ENCODE assay signal across 8 cellular contexts in genomic region chr9:113349434-113350337, GRCh38. TPM values are rescaled to one million over a fixed set of nuclear protein-coding genes. Genes with fewer than 3 reads are reported as not detected.
A peak's percentile ranks its signal among the peaks of the same experiment; 100 is the strongest.
DNase-seq lines count a peak whose midpoint lies in the region; ATAC-seq, FAIRE-seq and TF ChIP-seq lines count a peak whose summit lies in the region.

BSPRY (plus strand) TSS chr9:113349541; CDS start chr9:113349580, 39 bp downstream.

- H3K4me3 Mint-ChIP-seq in astrocyte (ENCODE audit: unreplicated experiment): peak within 1 kb of the TSS; percentile 64
- peak within 1 kb of the TSS; percentile 77 for H3K4me3 Mint-ChIP-seq in stimulated activated effector memory CD8-positive, alpha-beta T cell treated with anti-CD3 and anti-CD28 coated beads, Interleukin-12 subunit alpha, Interleukin-12 subunit beta, amount 100 ng/mL, for 72 hours

- no peaks in the 10 kb centered on the region for H3K9me1 ChIP-seq in keratinocyte (ENCODE audit: control insufficient read depth, extremely low read depth, insufficient read depth, low read length)

- FAIRE-seq in astrocyte (lab: Jason Lieb, UNC): no peak
- no peak for FAIRE-seq in keratinocyte (lab: Jason Lieb, UNC)

- H3K4me2 ChIP-seq in DND-41 (ENCODE audit: insufficient read depth, low read length): peak within 1 kb of the TSS; percentile 50
- peak within 1 kb of the TSS; percentile 76 for H3K4me2 ChIP-seq in astrocyte (ENCODE audit: low read length)
- peak within 1 kb of the TSS; percentile 64 for H3K4me2 ChIP-seq in keratinocyte (ENCODE audit: control insufficient read depth, extremely low read depth, insufficient read depth, low read depth, low read length)

- H3K36me3 ChIP-seq in DND-41 (ENCODE audit: insufficient read depth, low read length) (no peaks in the 10 kb centered on the region), NT2/D1 (ENCODE audit: insufficient read depth, insufficient read length, low read length) (no peaks in the 10 kb centered on the region), astrocyte (ENCODE audit: insufficient read depth, low read length) (no peaks in the 10 kb centered on the region), keratinocyte (ENCODE audit: control insufficient read depth in 2 of 2, extremely low read depth in 1 of 2, insufficient read depth in 2 of 2, low read length in 2 of 2) (no peaks in the 10 kb centered on the region)

- peaks cover 32% of the 10 kb centered on the region for H3K27me3 ChIP-seq in DND-41 (ENCODE audit: insufficient read depth, low read length, poor library complexity)
- peaks cover 44% of the 10 kb centered on the region for H3K27me3 ChIP-seq in NT2/D1 (ENCODE audit: insufficient read depth, insufficient read length)
- H3K27me3 ChIP-seq in astrocyte (ENCODE audit: insufficient read depth, low read length): peaks cover 59% of the 10 kb centered on the region
- H3K27me3 ChIP-seq in keratinocyte (ENCODE audit: control insufficient read depth, extremely low read depth, insufficient read depth, low read length): peaks cover 31% of the 10 kb centered on the region

- DNase-seq in DND-41 (peak; percentile 24), NT2/D1 (ENCODE audit: low read depth, low spot score) (no peak), astrocyte (ENCODE audit: low read depth) (no peak), keratinocyte (ENCODE audit: low read depth, low spot score) (no peak), cerebellar nuclear complex (lab: John Stamatoyannopoulos, UW) (no peak), mesenteric fat pad (ENCODE audit: low spot score) (no peak)
- DNase-seq in stimulated activated effector memory CD8-positive, alpha-beta T cell treated with anti-CD3 and anti-CD28 coated beads, Interleukin-12 subunit alpha, Interleukin-12 subunit beta, amount 100 ng/mL, for 72 hours (ENCODE audit: low spot score in 2 of 2): peak; percentile 27 to 66

- no peak for TF ChIP-seq CTCF in DND-41 (IDR thresholded peaks at IDR 0.05; ENCODE audit: borderline replicate concordance, extremely low read depth, low read length, poor library complexity, severe bottlenecking)
- TF ChIP-seq CTCF in astrocyte (IDR thresholded peaks at IDR 0.05; ENCODE audit: insufficient read depth, low read depth, low read length): no peak
- no peak for TF ChIP-seq CTCF in keratinocyte (optimal IDR thresholded peaks at IDR 0.05 in 1 of 3, IDR thresholded peaks at IDR 0.05 in 1 of 3, conservative IDR thresholded peaks at IDR 0.05 in 1 of 3; ENCODE audit: extremely low read depth in 1 of 3, insufficient read depth in 2 of 3, low read length in 3 of 3)

- H3K4me1 ChIP-seq in DND-41 (ENCODE audit: insufficient read depth, low read length) (peaks cover 5% of the 10 kb centered on the region; the same call in 1 of the 2 replicates), NT2/D1 (ENCODE audit: insufficient read depth, insufficient read length) (peaks cover 8% of the 10 kb centered on the region), astrocyte (ENCODE audit: insufficient read depth, low read length) (no peaks in the 10 kb centered on the region), keratinocyte (ENCODE audit: control insufficient read depth, extremely low read depth, insufficient read depth, low read length) (peaks cover 9% of the 10 kb centered on the region)

- dilution Hi-C loops in keratinocyte (cut with MboI; ENCODE audit: extremely low pct_ligation_motif_present, low sequenced_read_pairs): loop anchor here (10.0 kb wide), 1 partner anchor 55 kb away; the partner anchor contains the start of gene ALAD

- H3K4me3 ChIP-seq in DND-41 (ENCODE audit: low read depth in 1 of 2, low read length in 2 of 2): no peak within 1 kb of the TSS
- H3K4me3 ChIP-seq in NT2/D1 (ENCODE audit: insufficient read length, low read depth): peak within 1 kb of the TSS; percentile 60
- H3K4me3 ChIP-seq in astrocyte (ENCODE audit: insufficient read depth, low read depth, low read length): peak within 1 kb of the TSS; percentile 33
- peak within 1 kb of the TSS; percentile 27 to 53 (median 44) for H3K4me3 ChIP-seq in keratinocyte (ENCODE audit: control insufficient read depth in 2 of 3, extremely low read depth in 1 of 3, insufficient read depth in 2 of 3, low read depth in 1 of 3, low read length in 3 of 3)

- no peaks in the 10 kb centered on the region for H3K79me2 ChIP-seq in DND-41 (ENCODE audit: insufficient read depth, low read length)
- no peaks in the 10 kb centered on the region for H3K79me2 ChIP-seq in astrocyte (ENCODE audit: insufficient read depth, low read length)
- no peaks in the 10 kb centered on the region for H3K79me2 ChIP-seq in keratinocyte (ENCODE audit: control insufficient read depth, insufficient read depth, low read length)

- H2AFZ ChIP-seq in DND-41 (ENCODE audit: low read depth, low read length) (no peak within 1 kb of the TSS), astrocyte (ENCODE audit: low read depth, low read length) (peak within 1 kb of the TSS; percentile 34), keratinocyte (ENCODE audit: control insufficient read depth, low read length) (no peak within 1 kb of the TSS)

- H3K9me3 Mint-ChIP-seq in astrocyte (ENCODE audit: unreplicated experiment): no peaks in the 10 kb centered on the region
- H3K9me3 Mint-ChIP-seq in stimulated activated effector memory CD8-positive, alpha-beta T cell treated with anti-CD3 and anti-CD28 coated beads, Interleukin-12 subunit alpha, Interleukin-12 subunit beta, amount 100 ng/mL, for 72 hours: no peaks in the 10 kb centered on the region

- H3K27ac Mint-ChIP-seq in astrocyte (ENCODE audit: unreplicated experiment): no peak within 1 kb of the TSS
- peak within 1 kb of the TSS; percentile 0 for H3K27ac Mint-ChIP-seq in stimulated activated effector memory CD8-positive, alpha-beta T cell treated with anti-CD3 and anti-CD28 coated beads, Interleukin-12 subunit alpha, Interleukin-12 subunit beta, amount 100 ng/mL, for 72 hours

- H4K20me1 ChIP-seq in DND-41 (ENCODE audit: insufficient read depth, low read length): no peaks in the 10 kb centered on the region
- H4K20me1 ChIP-seq in astrocyte (ENCODE audit: insufficient read depth, low read length): no peaks in the 10 kb centered on the region
- no peaks in the 10 kb centered on the region for H4K20me1 ChIP-seq in keratinocyte (ENCODE audit: control insufficient read depth, extremely low read depth, insufficient read depth, low read length)

- H3K9ac ChIP-seq in DND-41 (ENCODE audit: low read depth, low read length) (no peak within 1 kb of the TSS), NT2/D1 (ENCODE audit: insufficient read length, low read depth) (peak within 1 kb of the TSS; percentile 51), astrocyte (ENCODE audit: low read length) (no peak within 1 kb of the TSS), keratinocyte (ENCODE audit: control insufficient read depth, extremely low read depth, insufficient read depth, low read length) (no peak within 1 kb of the TSS)

- H3K27ac ChIP-seq in DND-41 (ENCODE audit: low read length) (no peak within 1 kb of the TSS), astrocyte (ENCODE audit: low read depth, low read length) (no peak within 1 kb of the TSS), keratinocyte (ENCODE audit: control insufficient read depth, insufficient read depth, low read length) (no peak within 1 kb of the TSS)

- H3K4me1 Mint-ChIP-seq in astrocyte (ENCODE audit: low read depth, unreplicated experiment): no peaks in the 10 kb centered on the region
- peaks cover 33% of the 10 kb centered on the region for H3K4me1 Mint-ChIP-seq in stimulated activated effector memory CD8-positive, alpha-beta T cell treated with anti-CD3 and anti-CD28 coated beads, Interleukin-12 subunit alpha, Interleukin-12 subunit beta, amount 100 ng/mL, for 72 hours

- H3K9me3 ChIP-seq in DND-41 (ENCODE audit: insufficient read depth, low read length, severe bottlenecking) (no peaks in the 10 kb centered on the region), NT2/D1 (ENCODE audit: insufficient read depth, low read length) (no peaks in the 10 kb centered on the region), astrocyte (ENCODE audit: insufficient read depth, low read depth, low read length) (no peaks in the 10 kb centered on the region), keratinocyte (ENCODE audit: control insufficient read depth, low read depth, low read length) (no peaks in the 10 kb centered on the region)

- peaks cover 50% of the 10 kb centered on the region for H3K27me3 Mint-ChIP-seq in astrocyte (ENCODE audit: low read depth, unreplicated experiment)

- no peaks in the 10 kb centered on the region for H3K36me3 Mint-ChIP-seq in astrocyte (ENCODE audit: low read depth, unreplicated experiment)
- H3K36me3 Mint-ChIP-seq in stimulated activated effector memory CD8-positive, alpha-beta T cell treated with anti-CD3 and anti-CD28 coated beads, Interleukin-12 subunit alpha, Interleukin-12 subunit beta, amount 100 ng/mL, for 72 hours: no peaks in the 10 kb centered on the region

- ATAC-seq in DND-41 (ENCODE audit: insufficient read depth, low read depth): peak; percentile 78
- ATAC-seq in GM21723 (IDR thresholded peaks at IDR 0.05; ENCODE audit: unreplicated experiment): peak; percentile 42
- peak; percentile 70 for ATAC-seq in stimulated activated effector memory CD8-positive, alpha-beta T cell treated with anti-CD3 and anti-CD28 coated beads, Interleukin-12 subunit alpha, Interleukin-12 subunit beta, amount 100 ng/mL, for 72 hours

RNA-seq across cellular contexts. Expression of gene BSPRY, which starts in this region (rescaled TPM):
- 0.27 TPM in 1 of 2 replicates, not detected in the other for total RNA-seq in astrocyte
- polyA plus RNA-seq in keratinocyte: 0.41 to 0.54 TPM (median 0.54 TPM) in 3 replicates
- 7.5 TPM for polyA plus RNA-seq in keratinocyte (2011; ENCODE audit: low read depth)
- polyA plus RNA-seq in keratinocyte (2011; cell fraction: cytosol; rRNA removed): 0.51 and 0.70 TPM in 2 replicates
- polyA plus RNA-seq in keratinocyte (2011; cell fraction: nucleus; rRNA removed): 0.43 and 0.59 TPM in 2 replicates
- polyA plus RNA-seq in keratinocyte (2012; ENCODE audit: low replicate concordance): 0.33 and 6.8 TPM in 2 replicates
- 0.22 to 0.56 TPM in 2 of 3 replicates, not detected in the other for polyA minus RNA-seq in keratinocyte
- polyA minus RNA-seq in keratinocyte (2011; cell fraction: cytosol; rRNA and poly(A)+ RNA removed): 0.96 TPM
- 0.31 and 0.42 TPM in 2 replicates for polyA minus RNA-seq in keratinocyte (2011; cell fraction: nucleus; rRNA and poly(A)+ RNA removed)
- 0.19 TPM for total RNA-seq in mesenteric fat pad

Comparison
In these comparisons a context has a peak if more than half of its experiments do, and no peak if none do; other contexts are left out.
1. DNase-seq: peak in DND-41 (single experiment) and stimulated activated effector memory CD8-positive, alpha-beta T cell treated with anti-CD3 and anti-CD28 coated beads, Interleukin-12 subunit alpha, Interleukin-12 subunit beta, amount 100 ng/mL, for 72 hours (2 of 2); none in NT2/D1 (single experiment), astrocyte (single experiment), keratinocyte (single experiment), cerebellar nuclear complex (0 of 2) and mesenteric fat pad (single experiment).
2. H3K4me3 ChIP-seq: peak in NT2/D1 (single experiment), astrocyte (single experiment) and keratinocyte (3 of 3); none in DND-41 (0 of 2).
3. Peak in every context shown above with its lines, with median percentiles within 50 percentile points of each other: ATAC-seq and H3K4me2 ChIP-seq.